19 cellular contexts compared by ENCODE assay signal in genomic region chr10:4733150-4733842, GRCh38.
A peak's percentile ranks its signal among the peaks of the same experiment; 100 is the strongest.
DNase-seq lines count a peak whose midpoint lies in the region; ATAC-seq, FAIRE-seq and TF ChIP-seq lines count a peak whose summit lies in the region.
"Had no signal": no experiment of that assay in that cellular context is flagged by ENCODE, and none has a peak within 500 bp of the region (broad histone marks: within the 10 kb centered on the region; RNA-seq: fewer than 3 reads in every experiment).

No MANE protein-coding gene starts in this region.

- CTCF ChIA-PET in Calu3 (lab: Charles Lee): interaction anchor here (0.6 to 1.6 kb wide), 5 partner anchors 30 to 122 kb away, joined by 3 to 6 read pairs (median 5); no protein-coding TSS in a partner anchor

- H3K4me3 Mint-ChIP-seq in Calu3 (ENCODE audit: low read depth, unreplicated experiment): peak overlapping the region; percentile 61
- H3K4me3 Mint-ChIP-seq: activated naive CD8-positive, alpha-beta T cell treated with anti-CD3 and anti-CD28 coated beads, Interleukin-2, amount 10 ng/mL, durations not matched to agents 7 days and 5 days; neural crest cell; stimulated activated effector memory CD8-positive, alpha-beta T cell treated with anti-CD3 and anti-CD28 coated beads, Interleukin-12 subunit alpha, Interleukin-12 subunit beta, amount 100 ng/mL, for 72 hours; T-cell had no signal

- ATAC-seq in HG03354 (IDR thresholded peaks at IDR 0.05; ENCODE audit: poor library complexity, severe bottlenecking, unreplicated experiment): no peak
- ATAC-seq: Right ventricle myocardium inferior; stimulated activated effector memory CD8-positive, alpha-beta T cell treated with anti-CD3 and anti-CD28 coated beads, Interleukin-12 subunit alpha, Interleukin-12 subunit beta, amount 100 ng/mL, for 72 hours; T-cell had no signal

- intact Hi-C loops in Calu3 (cut with micrococcal nuclease; ENCODE audit: unreplicated experiment): loop anchor here (2.0 kb wide), 2 partner anchors 30 to 56 kb away; no protein-coding TSS in a partner anchor

- no peaks in the 10 kb centered on the region for H3K36me3 ChIP-seq in bronchial epithelial cell (ENCODE audit: control insufficient read depth, insufficient read depth, low read length)

- H3K4me1 Mint-ChIP-seq in Calu3 (ENCODE audit: low read depth, unreplicated experiment): peaks cover 54% of the 10 kb centered on the region
- H3K4me1 Mint-ChIP-seq: activated naive CD8-positive, alpha-beta T cell treated with anti-CD3 and anti-CD28 coated beads, Interleukin-2, amount 10 ng/mL, durations not matched to agents 7 days and 5 days; stimulated activated effector memory CD8-positive, alpha-beta T cell treated with anti-CD3 and anti-CD28 coated beads, Interleukin-12 subunit alpha, Interleukin-12 subunit beta, amount 100 ng/mL, for 72 hours; T-cell had no signal

- H3K27me3 Mint-ChIP-seq in Calu3 (ENCODE audit: unreplicated experiment): no peaks in the 10 kb centered on the region

- peak overlapping the region; percentile 99 for H3K27ac Mint-ChIP-seq in Calu3 (ENCODE audit: unreplicated experiment)
- H3K27ac Mint-ChIP-seq: activated naive CD8-positive, alpha-beta T cell treated with anti-CD3 and anti-CD28 coated beads, Interleukin-2, amount 10 ng/mL, durations not matched to agents 7 days and 5 days; stimulated activated effector memory CD8-positive, alpha-beta T cell treated with anti-CD3 and anti-CD28 coated beads, Interleukin-12 subunit alpha, Interleukin-12 subunit beta, amount 100 ng/mL, for 72 hours; T-cell had no signal

- DNase-seq in Calu3 (peak; percentile 81), LNCaP clone FGC (ENCODE audit: low read depth) (peak; percentile 45), bronchial epithelial cell (ENCODE audit: low read depth) (peak; percentile 98), mucosa of gallbladder (ENCODE audit: low spot score) (peak; percentile 38), islet precursor cell (no peak), glomerular visceral epithelial cell (ENCODE audit: extremely low spot score) (no peak), NCI-H82 (lab: John Stamatoyannopoulos, UW) (no peak)
- DNase-seq: activated naive CD8-positive, alpha-beta T cell treated with anti-CD3 and anti-CD28 coated beads, Interleukin-2, amount 10 ng/mL, durations not matched to agents 7 days and 5 days; activated T-cell treated with anti-CD3 and anti-CD28 coated beads, Interleukin-2, amount 50 U/mL, for 1 hour; kidney glomerular epithelial cell; MM.1S; NCI-H1694 treated with DMSO at 0.1 percent for 48 hours; NCI-H345; NK-92 treated with Interleukin-12 subunit alpha and Interleukin-12 subunit beta, amount 100 ng/mL, for 24 hours; T-cell had no signal

- peaks cover 41% of the 10 kb centered on the region for H3K36me3 Mint-ChIP-seq in Calu3 (ENCODE audit: insufficient read depth, unreplicated experiment)
- H3K36me3 Mint-ChIP-seq: activated naive CD8-positive, alpha-beta T cell treated with anti-CD3 and anti-CD28 coated beads, Interleukin-2, amount 10 ng/mL, durations not matched to agents 7 days and 5 days; stimulated activated effector memory CD8-positive, alpha-beta T cell treated with anti-CD3 and anti-CD28 coated beads, Interleukin-12 subunit alpha, Interleukin-12 subunit beta, amount 100 ng/mL, for 72 hours; T-cell had no signal

- no TSS peak for BruUV-seq in Calu3 (replicated peaks; lab: Mats Ljungman, UMichigan)

- no peaks in the 10 kb centered on the region for H3K9me3 Mint-ChIP-seq in Calu3 (ENCODE audit: low read depth, unreplicated experiment)
- H3K9me3 Mint-ChIP-seq: activated naive CD8-positive, alpha-beta T cell treated with anti-CD3 and anti-CD28 coated beads, Interleukin-2, amount 10 ng/mL, durations not matched to agents 7 days and 5 days; stimulated activated effector memory CD8-positive, alpha-beta T cell treated with anti-CD3 and anti-CD28 coated beads, Interleukin-12 subunit alpha, Interleukin-12 subunit beta, amount 100 ng/mL, for 72 hours; T-cell had no signal

- no peak for TF ChIP-seq CTCF in Calu3 (IDR thresholded peaks at IDR 0.05; ENCODE audit: unreplicated experiment)
- TF ChIP-seq CTCF in LNCaP clone FGC (IDR thresholded peaks at IDR 0.05; ENCODE audit: control insufficient read depth, extremely low read depth, insufficient read depth): no peak
- peak; percentile 3 for TF ChIP-seq CTCF in bronchial epithelial cell (IDR thresholded peaks at IDR 0.05; ENCODE audit: insufficient read depth, low read length, severe bottlenecking)

- no peaks in the 10 kb centered on the region for H3K27me3 ChIP-seq in bronchial epithelial cell (ENCODE audit: control insufficient read depth, insufficient read depth, low read length)

- FAIRE-seq in bronchial epithelial cell (lab: Jason Lieb, UNC): peak; percentile 100

- no peak overlapping the region for H3K4me3 ChIP-seq in LNCaP clone FGC (ENCODE audit: low read depth, low read length)
- H3K4me3 ChIP-seq in bronchial epithelial cell (ENCODE audit: low read depth, low read length): no peak overlapping the region

Comparison
In these comparisons a context has a peak if more than half of its experiments do, and no peak if none do; other contexts are left out.
1. DNase-seq: peak in Calu3 (single experiment), LNCaP clone FGC (single experiment), bronchial epithelial cell (single experiment) and mucosa of gallbladder (single experiment); none in islet precursor cell (single experiment), glomerular visceral epithelial cell (single experiment) and NCI-H82 (single experiment).